ENCODE assay signal across 11 cellular contexts in genomic region chr17:68589086-68589485, GRCh38. TPM values are rescaled to one million over a fixed set of nuclear protein-coding genes. Genes with fewer than 3 reads are reported as not detected.
"Had no signal": no experiment of that assay in that cellular context is flagged by ENCODE, and none has a peak within 500 bp of the region (broad histone marks: within the 10 kb centered on the region; RNA-seq: fewer than 3 reads in every experiment).

No MANE protein-coding gene starts in this region.

- H3K4me3 ChIP-seq: GM23248, HAP-1 had no signal

- ATAC-seq: HCT116 had no signal

- H3K27ac ChIP-seq: GM23248, KMS-11 had no signal

- H3K9me3 ChIP-seq: HAP-1 had no signal

- DNase-seq: GM23248, HFFc6, KBM-7 had no signal

- H2AFZ ChIP-seq: GM23248 had no signal

- H3K27ac Mint-ChIP-seq: HFFc6, IgD-negative memory B cell had no signal

- H3K9ac ChIP-seq: GM23248, KMS-11 had no signal

- H3K4me2 ChIP-seq: KMS-11 had no signal

- H3K4me1 Mint-ChIP-seq: IgD-negative memory B cell had no signal

- H3K36me3 ChIP-seq: HAP-1 had no signal

- H3K4me3 Mint-ChIP-seq: HFFc6, IgD-negative memory B cell had no signal

- H3K4me1 ChIP-seq: HAP-1 had no signal

- FAIRE-seq: H1, H54, HTR-8/SVneo had no signal

RNA-seq across cellular contexts. Expression of gene FAM20A, which starts 12.1 kb away (rescaled TPM):
- total RNA-seq: HFFc6, HT-29 had no signal
- polyA plus RNA-seq: IgD-negative memory B cell had no signal
